Comparison of ENCODE assay signal across 8 cellular contexts in genomic region chr6:144215932-144216667, GRCh38.
A peak's percentile ranks its signal among the peaks of the same experiment; 100 is the strongest.
DNase-seq lines count a peak whose midpoint lies in the region; ATAC-seq and TF ChIP-seq lines count a peak whose summit lies in the region.

No MANE protein-coding gene starts in this region.

- 0 to 1% methylated on average over 52 to 61 of the region's 61 CpGs for WGBS in aorta, 2 donors

- H3K4me1 ChIP-seq in rectal smooth muscle tissue (ENCODE audit: control insufficient read depth, insufficient read depth, low read length) (peaks cover 14% of the 10 kb centered on the region), aorta (ENCODE audit: control insufficient read depth in 1 of 2, insufficient read depth in 2 of 2, low read length in 2 of 2) (no peaks in the 10 kb centered on the region)

- peak overlapping the region; percentile 82 for H3K9ac ChIP-seq in rectal smooth muscle tissue (ENCODE audit: low read length)

- intact Hi-C loops in aorta (cut with DNase I): loop anchor here (1.0 to 5.0 kb wide), 5 partner anchors 69 to 264 kb away; partner anchors contain the start of gene UTRN (in 2 of the 2)

- H3K27ac ChIP-seq in rectal smooth muscle tissue (ENCODE audit: low read depth, low read length): peak overlapping the region; percentile 93
- H3K27ac ChIP-seq in aorta (ENCODE audit: low read depth in 1 of 2, low read length in 2 of 2): peak overlapping the region; percentile 31 to 87

- H3K27me3 ChIP-seq in rectal smooth muscle tissue (ENCODE audit: control insufficient read depth, insufficient read depth, low read length) (no peaks in the 10 kb centered on the region), aorta (ENCODE audit: control insufficient read depth in 1 of 2, insufficient read depth in 2 of 2, low read length in 1 of 2) (no peaks in the 10 kb centered on the region)

- H3K4me3 ChIP-seq in astrocyte of the cerebellum (ENCODE audit: low read depth, low read length): peak overlapping the region; percentile 67
- H3K4me3 ChIP-seq in rectal smooth muscle tissue (ENCODE audit: low read length): peak overlapping the region; percentile 86
- peak overlapping the region; percentile 48 to 87 for H3K4me3 ChIP-seq in aorta (ENCODE audit: low read length in 2 of 2)

- H3K36me3 ChIP-seq in rectal smooth muscle tissue (ENCODE audit: control insufficient read depth, insufficient read depth, low read length): no peaks in the 10 kb centered on the region
- no peaks in the 10 kb centered on the region for H3K36me3 ChIP-seq in aorta (ENCODE audit: control insufficient read depth in 1 of 2, insufficient read depth in 2 of 2, low read length in 1 of 2)

- DNase-seq in NCI-H1930 (lab: John Stamatoyannopoulos, UW) (peak; percentile 76 to 82), T-helper 22 cell (ENCODE audit: low read depth) (peak; percentile 80), astrocyte of the cerebellum (ENCODE audit: low read depth) (peak; percentile 95), hepatic stellate cell (ENCODE audit: low spot score) (peak; percentile 90), aorta (peak; percentile 95 to 97)

- no peaks in the 10 kb centered on the region for H3K9me3 ChIP-seq in aorta (ENCODE audit: control insufficient read depth, low read length)

- TF ChIP-seq CTCF in astrocyte of the cerebellum (IDR thresholded peaks at IDR 0.05; ENCODE audit: low read depth, low read length, missing control alignments): peak; percentile 83

- in situ Hi-C loops in astrocyte of the cerebellum (cut with HindIII; ENCODE audit: low sequenced_read_pairs): loop anchor here (5.0 kb wide), 1 partner anchor 81 kb away; no protein-coding TSS in a partner anchor

- peak; percentile 79 for ATAC-seq in GM18508 (IDR thresholded peaks at IDR 0.05; ENCODE audit: insufficient read depth, unreplicated experiment)
- peak; percentile 87 for ATAC-seq in HG02981 (IDR thresholded peaks at IDR 0.05; ENCODE audit: unreplicated experiment)
- ATAC-seq in aorta (ENCODE audit: low FRiP score): peak; percentile 97

Comparison
In these comparisons a context has a peak if more than half of its experiments do, and no peak if none do; other contexts are left out.
1. Peak in every context shown above with its lines: DNase-seq, ATAC-seq, H3K4me3 ChIP-seq and H3K27ac ChIP-seq.